11 cellular contexts compared by ENCODE assay signal in genomic region chr12:124030510-124030909, GRCh38. TPM values are rescaled to one million over a fixed set of nuclear protein-coding genes. Genes with fewer than 3 reads are reported as not detected.
DNase-seq lines count a peak whose midpoint lies in the region; ATAC-seq, FAIRE-seq and TF ChIP-seq lines count a peak whose summit lies in the region.
"Had no signal": no experiment of that assay in that cellular context is flagged by ENCODE, and none has a peak within 500 bp of the region (broad histone marks: within the 10 kb centered on the region; RNA-seq: fewer than 3 reads in every experiment).

No MANE protein-coding gene starts in this region.

- POLR2A ChIA-PET in K562 (lab: Yijun Ruan, JAX) = interaction anchor here (0.6 kb wide), 1 partner anchor 259 kb away, joined by 3 read pairs; no protein-coding TSS in a partner anchor

- no peak for TF ChIP-seq CTCF in K562 (IDR thresholded peaks at IDR 0.05 in 2 of 3, conservative IDR thresholded peaks at IDR 0.05 in 1 of 3; ENCODE audit: insufficient read depth in 2 of 3, low read depth in 1 of 3, low read length in 3 of 3)
- no peak for TF ChIP-seq CTCF in vagina (IDR thresholded peaks at IDR 0.05)

- WGBS in K562 (ENCODE audit: insufficient coverage, low coverage, missing lambda C conversion rate) = 4% methylated on average over 12 of the region's 12 CpGs

- DNase-seq in Right ventricle myocardium superior (no peak), cardiac septum (ENCODE audit: low spot score) (no peak), K562 (ENCODE audit: extremely low read depth in 1 of 4, low spot score in 3 of 4) (peak; percentile 38 to 52 (median 44)), islet precursor cell (peak; percentile 100), vagina (ENCODE audit: extremely low spot score in 2 of 2) (no peak), substantia nigra (lab: John Stamatoyannopoulos, UW) (no peak), germinal center (ENCODE audit: low spot score) (no peak)
- no peak for DNase-seq in activated naive CD4-positive, alpha-beta T cell (lab: John Stamatoyannopoulos, UW)
- DNase-seq: NCI-H2029 had no signal

- H3K36me3 ChIP-seq in K562 (ENCODE audit: control insufficient read depth, insufficient read depth, low read length) = no peaks in the 10 kb centered on the region
- no peaks in the 10 kb centered on the region for H3K36me3 ChIP-seq in vagina

- CTCF ChIA-PET in K562 (lab: Yijun Ruan, JAX; ENCODE audit: low intra/inter-chr PET ratio) = no interaction called here

- intact Hi-C loops in Right ventricle myocardium superior (cut with DNase I) (loop anchor here (10.0 kb wide), 1 partner anchor 854 kb away; no protein-coding TSS in a partner anchor), cardiac septum (cut with DNase I) (loop anchor here (10.0 kb wide), 2 partner anchors 544 to 874 kb away; no protein-coding TSS in a partner anchor), K562 (cut with micrococcal nuclease) (no loop called here), vagina (cut with DNase I) (no loop called here)

- no peaks in the 10 kb centered on the region for H4K20me1 ChIP-seq in K562 (replicated peaks; ENCODE audit: control insufficient read depth, insufficient read depth, low read length)

- H3K27ac ChIP-seq in K562 (ENCODE audit: extremely low read depth, low read depth, low read length) = no peak overlapping the region
- H3K27ac ChIP-seq in vagina = peak overlapping the region; percentile 56
- H3K27ac ChIP-seq in substantia nigra (ENCODE audit: low read depth, low read length, poor library complexity, severe bottlenecking) = no peak overlapping the region

- H3K4me3 ChIP-seq in K562 = no peak overlapping the region
- H3K4me3 ChIP-seq in vagina = no peak overlapping the region

- no peak for TF ChIP-seq POLR2A in K562 (conservative IDR thresholded peaks at IDR 0.05)
- TF ChIP-seq POLR2A in vagina (IDR thresholded peaks at IDR 0.05) = no peak

- no peaks in the 10 kb centered on the region for H3K9me1 ChIP-seq in K562 (ENCODE audit: control insufficient read depth, insufficient read depth, low read length)

- TF ChIP-seq RAD21 in K562 (CRISPR knock-in tag; conservative IDR thresholded peaks at IDR 0.05 in 1 of 2, IDR thresholded peaks at IDR 0.05 in 1 of 2) = no peak

- H3K27me3 ChIP-seq in K562 (ENCODE audit: control insufficient read depth in 2 of 2, insufficient read depth in 2 of 2, low read length in 2 of 2) (peaks cover 8 to 22% of the 10 kb centered on the region in 2 experiments; a peak in 4 of 5 replicates), vagina (no peaks in the 10 kb centered on the region)

- BruUV-seq in K562 (replicated peaks; lab: Mats Ljungman, UMichigan) = no TSS peak

- no peak overlapping the region; a peak in 1 of 4 replicates for H3K9ac ChIP-seq in K562 (ENCODE audit: insufficient read depth in 1 of 2, low read depth in 2 of 2, low read length in 2 of 2)

- H3K79me2 ChIP-seq in K562 (ENCODE audit: control insufficient read depth, insufficient read depth, low read length) = no peaks in the 10 kb centered on the region

- in situ Hi-C loops in K562 (cut with MboI) = no loop called here

- H2AFZ ChIP-seq in K562 (ENCODE audit: low read depth, low read length) = peak overlapping the region; percentile 62

- H3K9me3 ChIP-seq in K562 (replicated peaks; ENCODE audit: control insufficient read depth, insufficient read depth, low read depth, low read length) (no peaks in the 10 kb centered on the region; the same call in 1 of the 2 replicates), vagina (no peaks in the 10 kb centered on the region)

- H3K4me2 ChIP-seq in K562 (ENCODE audit: insufficient read depth, low read length) = peak overlapping the region; percentile 36; the same call in 1 of the 2 replicates

- no peak for TF ChIP-seq EP300 in K562 (IDR thresholded peaks at IDR 0.05; ENCODE audit: low read length)

- H3K4me1 ChIP-seq in K562 (replicated peaks in 1 of 2; ENCODE audit: control insufficient read depth in 2 of 2, insufficient read depth in 2 of 2, low read length in 2 of 2) (peaks cover 23 to 25% of the 10 kb centered on the region in 2 experiments), vagina (peaks cover 6% of the 10 kb centered on the region)

- FAIRE-seq in K562 (lab: Jason Lieb, UNC) = peak; percentile 82
- FAIRE-seq: A204.1, endometrium had no signal

- ATAC-seq in Right ventricle myocardium superior (ENCODE audit: poor library complexity) (peak; percentile 11), K562 (peak; percentile 53)

TF ChIP-seq in K562, 482 proteins besides CTCF, POLR2A, EP300 and RAD21 (continues in another document):
- TF ChIP-seq TOE1 (IDR thresholded peaks at IDR 0.05; ENCODE audit: borderline replicate concordance) = peak; percentile 91
- TF ChIP-seq TOE1 (CRISPR knock-in tag; IDR thresholded peaks at IDR 0.05; ENCODE audit: borderline replicate concordance, low read depth) = no peak
- TF ChIP-seq ELF4 (CRISPR knock-in tag; IDR thresholded peaks at IDR 0.05) = no peak
- TF ChIP-seq HDAC1 (IDR thresholded peaks at IDR 0.05) = peak in 1 of 2 experiments; percentile 40; a peak in 1 of 4 replicates
- TF ChIP-seq MEIS2 (IDR thresholded peaks at IDR 0.05; ENCODE audit: partially characterized antibody) = peak; percentile 25
- TF ChIP-seq, protein P1, sequence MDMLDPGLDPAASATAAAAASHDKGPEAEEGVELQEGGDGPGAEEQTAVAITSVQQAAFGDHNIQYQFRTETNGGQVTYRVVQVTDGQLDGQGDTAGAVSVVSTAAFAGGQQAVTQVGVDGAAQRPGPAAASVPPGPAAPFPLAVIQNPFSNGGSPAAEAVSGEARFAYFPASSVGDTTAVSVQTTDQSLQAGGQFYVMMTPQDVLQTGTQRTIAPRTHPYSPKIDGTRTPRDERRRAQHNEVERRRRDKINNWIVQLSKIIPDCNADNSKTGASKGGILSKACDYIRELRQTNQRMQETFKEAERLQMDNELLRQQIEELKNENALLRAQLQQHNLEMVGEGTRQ (CRISPR knock-in tag; IDR thresholded peaks at IDR 0.05) = peak; percentile 75
- TF ChIP-seq RAD51 (IDR thresholded peaks at IDR 0.05; ENCODE audit: borderline replicate concordance, low read depth) = peak; percentile 84
- 0 out of 2 replicates have a peak, but pooled peaks have one; percentile 21 for TF ChIP-seq ETV5 (CRISPR knock-in tag; IDR thresholded peaks at IDR 0.05; ENCODE audit: low read depth)
- TF ChIP-seq BHLHE40 (IDR thresholded peaks at IDR 0.05; ENCODE audit: low read length) = peak; percentile 82
- TF ChIP-seq ZNF3 (CRISPR knock-in tag; IDR thresholded peaks at IDR 0.05) = no peak
- 0 out of 2 replicates have a peak, but pooled peaks have one; percentile 25 for TF ChIP-seq ZBTB17 (CRISPR knock-in tag; IDR thresholded peaks at IDR 0.05)
- TF ChIP-seq SOX6 (IDR thresholded peaks at IDR 0.05) = 0 out of 2 replicates have a peak, but pooled peaks have one; percentile 23
- peak; percentile 26; the same call in 1 of the 2 replicates for TF ChIP-seq CTBP1 (IDR thresholded peaks at IDR 0.05; ENCODE audit: borderline replicate concordance)

RNA-seq across cellular contexts. Expression of gene ZNF664, which starts 57.5 kb away (rescaled TPM):
- total RNA-seq in Right ventricle myocardium superior (71.3 TPM), cardiac septum (94.0 TPM), K562 (2014; rRNA removed) (31.1 and 34.5 TPM in 2 replicates), K562 (2014; rRNA removed; fragmentation: Illumina TruSeq; extraction: Trizol) (69.9 and 73.6 TPM in 2 replicates), K562 (2015; rRNA removed; fragmentation: Illumina TruSeq; extraction: Trizol) (59.6 and 63.6 TPM in 2 replicates), K562 (2021) (75.5 and 82.5 TPM in 2 replicates), vagina (40.5 TPM)
- total RNA-seq in K562 (2011; cell fraction: chromatin; rRNA removed; ENCODE audit: low replicate concordance) = 30.4 and 40.8 TPM in 2 replicates
- 22.5 and 24.2 TPM in 2 replicates for total RNA-seq in K562 (2011; cell fraction: nucleolus; rRNA removed)
- 37.6 and 62.4 TPM in 2 replicates for total RNA-seq in K562 (2011; cell fraction: nucleoplasm; rRNA removed)
- polyA plus RNA-seq in K562 (2011; rRNA removed) (64.8 and 90.3 TPM in 2 replicates), K562 (2014; fragmentation: Illumina TruSeq; extraction: Trizol) (78.3 and 101 TPM in 2 replicates), K562 (2014; fragmentation: Nextera tagmentation; extraction: Ambion mirVana) (1 to 10 TPM; 3.3 to 6.3 TPM), K562 (2014; rRNA removed) (59.1 and 59.4 TPM in 2 replicates)
- 29.8 and 49.5 TPM in 2 replicates for polyA plus RNA-seq in K562 (2011; cell fraction: cytosol; rRNA removed)
- polyA plus RNA-seq in K562 (2011; cell fraction: nucleus; rRNA removed) = 44.5 and 52.5 TPM in 2 replicates
- 48.0 and 52.7 TPM in 2 replicates for polyA plus RNA-seq in K562 (2012)
- polyA minus RNA-seq in K562 (2011; rRNA and poly(A)+ RNA removed) = 46.6 and 47.8 TPM in 2 replicates
- polyA minus RNA-seq in K562 (2011; cell fraction: cytosol; rRNA and poly(A)+ RNA removed) = 26.5 and 29.5 TPM in 2 replicates
- 28.0 and 52.0 TPM in 2 replicates for polyA minus RNA-seq in K562 (2011; cell fraction: nucleus; rRNA and poly(A)+ RNA removed)

RNA-seq across cellular contexts. Expression of gene CCDC92, which starts 57.9 kb away (rescaled TPM):
- total RNA-seq in Right ventricle myocardium superior (54.0 TPM), cardiac septum (48.3 TPM), K562 (2014; rRNA removed) (1.4 TPM in 2 replicates), K562 (2014; rRNA removed; fragmentation: Illumina TruSeq; extraction: Trizol) (1.3 and 1.7 TPM in 2 replicates), K562 (2015; rRNA removed; fragmentation: Illumina TruSeq; extraction: Trizol) (1.5 and 2.1 TPM in 2 replicates), K562 (2021) (4.0 and 5.9 TPM in 2 replicates), vagina (21.6 TPM)
- 5.4 and 7.1 TPM in 2 replicates for total RNA-seq in K562 (2011; cell fraction: chromatin; rRNA removed; ENCODE audit: low replicate concordance)
- 4.5 and 5.0 TPM in 2 replicates for total RNA-seq in K562 (2011; cell fraction: nucleolus; rRNA removed)
- 4.6 and 7.2 TPM in 2 replicates for total RNA-seq in K562 (2011; cell fraction: nucleoplasm; rRNA removed)
- polyA plus RNA-seq in K562 (2011; rRNA removed) (2.6 and 6.8 TPM in 2 replicates), K562 (2014; fragmentation: Illumina TruSeq; extraction: Trizol) (2.6 and 3.6 TPM in 2 replicates), K562 (2014; fragmentation: Nextera tagmentation; extraction: Ambion mirVana) (under 1 TPM; 0.27 to 0.30 TPM), K562 (2014; rRNA removed) (3.1 and 3.4 TPM in 2 replicates)
- 2.4 and 6.8 TPM in 2 replicates for polyA plus RNA-seq in K562 (2011; cell fraction: cytosol; rRNA removed)
- polyA plus RNA-seq in K562 (2011; cell fraction: nucleus; rRNA removed) = 6.6 and 11.3 TPM in 2 replicates
- 4.0 and 11.0 TPM in 2 replicates for polyA plus RNA-seq in K562 (2012)
- polyA minus RNA-seq in K562 (2011; rRNA and poly(A)+ RNA removed) = 2.2 and 3.6 TPM in 2 replicates
- polyA minus RNA-seq in K562 (2011; cell fraction: cytosol; rRNA and poly(A)+ RNA removed) = 2.2 and 5.6 TPM in 2 replicates
- 3.8 and 8.9 TPM in 2 replicates for polyA minus RNA-seq in K562 (2011; cell fraction: nucleus; rRNA and poly(A)+ RNA removed)

Comparison
In these comparisons a context has a peak if more than half of its experiments do, and no peak if none do; other contexts are left out.
1. DNase-seq: peak in K562 (4 of 4) and islet precursor cell (single experiment); none in Right ventricle myocardium superior (single experiment), cardiac septum (single experiment), vagina (0 of 2), activated naive CD4-positive, alpha-beta T cell (0 of 4), substantia nigra (0 of 49) and germinal center (single experiment).
2. intact Hi-C loops: an anchor here in Right ventricle myocardium superior (10.0 kb wide) and cardiac septum (10.0 kb wide); none called in K562 and vagina.